ENCODE assay signal across 28 cellular contexts in genomic region chr20:50301712-50302111, GRCh38.
"Had no signal": no experiment of that assay in that cellular context is flagged by ENCODE, and none has a peak within 500 bp of the region (broad histone marks: within the 10 kb centered on the region; RNA-seq: fewer than 3 reads in every experiment).

No MANE protein-coding gene starts in this region.

- H3K36me3 ChIP-seq: MG63, Peyer's patch, SJSA1 had no signal

- H3K27ac Mint-ChIP-seq: activated CD8-positive, alpha-beta T cell treated with anti-CD3 and anti-CD28 coated beads, Interleukin-2, amount 10 ng/mL, durations not matched to agents 7 days and 5 days; activated naive CD4-positive, alpha-beta T cell treated with anti-CD3 and anti-CD28 coated beads, Interleukin-2, amount 50 U/mL, for 72 hours; activated naive CD8-positive, alpha-beta T cell treated with anti-CD3 and anti-CD28 coated beads, Interleukin-2, amount 50 U/mL, for 24 hours; activated T-helper 1 cell treated with anti-CD3 and anti-CD28 coated beads, Interleukin-12 subunit alpha, Interleukin-12 subunit beta, Interleukin-2, Interleukin-4 antibody, amounts not matched to agents 30 ng/mL and 10 ng/mL and 1 ng/mL, durations not matched to agents 14 hours and 24 hours and 36 hours; T-helper 17 cell; WTC11 had no signal

- H3K27me3 ChIP-seq: MG63, Peyer's patch, SJSA1 had no signal

- DNase-seq: activated CD4-positive, alpha-beta T cell treated with anti-CD3 and anti-CD28 coated beads for 48 hours; activated CD4-positive, alpha-beta T cell treated with anti-CD3 and anti-CD28 coated beads, Interleukin-2, amount 50 U/mL, for 4 hours; activated CD4-positive, CD25-positive, alpha-beta regulatory T cell treated with anti-CD3 and anti-CD28 coated beads, Interleukin-2, amount 50 U/mL, for 72 hours; activated CD8-positive, alpha-beta memory T cell treated with anti-CD3 and anti-CD28 coated beads, Interleukin-2, amount 50 U/mL, for 48 hours; activated CD8-positive, alpha-beta T cell treated with anti-CD3 and anti-CD28 coated beads, Interleukin-2, amount 10 ng/mL, durations not matched to agents 7 days and 5 days; activated effector memory CD4-positive, alpha-beta T cell treated with Interleukin-2 at 50 U/mL for 16 hours; activated naive CD4-positive, alpha-beta T cell; activated naive CD8-positive, alpha-beta T cell treated with anti-CD3 and anti-CD28 coated beads, Interleukin-2, amount 50 U/mL, for 24 hours; activated T-cell treated with anti-CD3 and anti-CD28 coated beads, Interleukin-2, amount 50 U/mL, for 1 hour; central memory CD4-positive, alpha-beta T cell; MG63; MV-4-11; NCI-H1092 treated with DMSO at 0.1 percent for 48 hours; NCI-H1417 treated with DMSO at 0.1 percent for 48 hours; NCI-H1694; NCI-H2029; NCI-H2107; NCI-H2171 treated with DMSO at 0.1 percent for 48 hours; NCI-H510A treated with DMSO at 0.1 percent for 48 hours; NCI-H69; SHP77; T-helper 17 cell; T-helper 9 cell had no signal

- H3K27ac ChIP-seq: SJSA1 had no signal

- H3K4me3 ChIP-seq: MG63, Peyer's patch, SJSA1 had no signal

- H3K9me3 ChIP-seq: Peyer's patch, SJSA1 had no signal

- H3K9me3 Mint-ChIP-seq: activated naive CD8-positive, alpha-beta T cell treated with anti-CD3 and anti-CD28 coated beads, Interleukin-2, amount 50 U/mL, for 24 hours; activated T-helper 1 cell treated with anti-CD3 and anti-CD28 coated beads, Interleukin-12 subunit alpha, Interleukin-12 subunit beta, Interleukin-2, Interleukin-4 antibody, amounts not matched to agents 30 ng/mL and 10 ng/mL and 1 ng/mL, durations not matched to agents 14 hours and 24 hours and 36 hours; WTC11 had no signal

- H3K4me3 Mint-ChIP-seq: activated CD8-positive, alpha-beta T cell treated with anti-CD3 and anti-CD28 coated beads, Interleukin-2, amount 10 ng/mL, durations not matched to agents 7 days and 5 days; activated naive CD8-positive, alpha-beta T cell treated with anti-CD3 and anti-CD28 coated beads, Interleukin-2, amount 50 U/mL, for 24 hours; activated T-helper 1 cell treated with anti-CD3 and anti-CD28 coated beads, Interleukin-12 subunit alpha, Interleukin-12 subunit beta, Interleukin-2, Interleukin-4 antibody, amounts not matched to agents 30 ng/mL and 10 ng/mL and 1 ng/mL, durations not matched to agents 14 hours and 24 hours and 36 hours; T-helper 17 cell; WTC11 had no signal

- H3K36me3 Mint-ChIP-seq: activated naive CD4-positive, alpha-beta T cell treated with anti-CD3 and anti-CD28 coated beads, Interleukin-2, amount 50 U/mL, for 72 hours; WTC11 had no signal
